ENCODE assay signal across 21 cellular contexts in genomic region chr21:17468698-17469097, GRCh38.
"Had no signal": no experiment of that assay in that cellular context is flagged by ENCODE, and none has a peak within 500 bp of the region (broad histone marks: within the 10 kb centered on the region; RNA-seq: fewer than 3 reads in every experiment).

No MANE protein-coding gene starts in this region.

- H3K4me3 ChIP-seq: MG63, SJCRH30 had no signal

- H3K36me3 ChIP-seq: MG63, SJCRH30 had no signal

- H3K27me3 ChIP-seq: MG63, SJCRH30 had no signal

- H3K27ac ChIP-seq: SJCRH30 had no signal

- ATAC-seq: SK-N-SH treated with all-trans-retinoic acid at 6 μM for 48 hours had no signal

- H3K9me3 ChIP-seq: MG63, SJCRH30 had no signal

- DNase-seq: Karpas-422, KG1, MG63, NCI-H1092, NCI-H1105 treated with DMSO at 0.1 percent for 48 hours, NCI-H1417 treated with DMSO at 0.1 percent for 48 hours, NCI-H146, NCI-H1694 treated with DMSO at 0.1 percent for 48 hours, NCI-H1930, NCI-H2081, NCI-H2107, NCI-H2171, NCI-H446, NCI-H510A, NCI-H524 treated with DMSO at 0.1 percent for 48 hours, NCI-H774, RPMI8226, SHP77 treated with DMSO at 0.1 percent for 48 hours, SJCRH30 had no signal

- FAIRE-seq: RCC 7860 had no signal

- H3K4me1 ChIP-seq: SJCRH30 had no signal
